ENCODE assay signal across 8 cellular contexts in the genomic region with DNA sequence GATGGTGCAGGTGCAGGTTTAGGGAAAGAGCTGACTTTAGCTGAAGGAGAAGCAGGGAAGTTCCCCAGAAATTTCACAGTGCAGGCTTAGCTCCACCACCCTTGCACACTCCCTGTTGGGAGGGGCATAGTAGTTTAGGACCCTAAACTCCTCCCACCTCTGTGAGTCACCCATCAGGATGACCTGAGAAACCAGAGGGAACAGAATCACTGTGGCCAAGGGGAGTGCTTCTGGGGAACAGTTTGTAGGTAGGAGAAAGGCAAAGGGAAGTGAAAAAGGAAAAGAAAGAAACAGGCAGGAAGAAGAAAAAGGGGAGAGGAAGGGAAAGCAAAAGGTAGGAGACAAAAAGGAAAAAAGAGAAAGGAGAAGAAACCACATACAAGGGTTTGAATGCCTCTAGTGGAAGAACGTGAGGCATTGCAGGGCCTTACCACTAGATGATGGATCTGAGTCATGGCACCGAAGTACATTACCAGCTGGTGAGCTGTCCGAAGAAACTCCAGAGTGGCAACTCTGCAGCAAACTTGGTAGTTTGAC.
A peak's percentile ranks its signal among the peaks of the same experiment; 100 is the strongest.
DNase-seq lines count a peak whose midpoint lies in the region; ATAC-seq and TF ChIP-seq lines count a peak whose summit lies in the region.

No MANE protein-coding gene starts in this region.

- DNase-seq in NCI-H446 (lab: John Stamatoyannopoulos, UW) (peak; percentile 69 to 85), sigmoid colon (peak; percentile 71), H7 (no peak), G401 (ENCODE audit: low spot score) (no peak)
- DNase-seq in stimulated activated CD4-positive, alpha-beta T cell treated with anti-CD3 and anti-CD28 coated beads, Interleukin-4, amount 100 ng/mL, for 1 hour = no peak

- ATAC-seq in GM18517 (IDR thresholded peaks at IDR 0.05; ENCODE audit: unreplicated experiment) = peak; percentile 49
- ATAC-seq in HG02884 (IDR thresholded peaks at IDR 0.05; ENCODE audit: unreplicated experiment) = peak; percentile 75
- ATAC-seq in esophagus mucosa = peak; percentile 95

- no peak overlapping the region for H3K4me3 ChIP-seq in sigmoid colon
- H3K4me3 ChIP-seq in H7 (ENCODE audit: insufficient read depth, low read depth, low read length) = no peak overlapping the region

- peaks cover 0 to 21% (median 12%) of the 10 kb centered on the region in 4 donors for H3K4me1 ChIP-seq in sigmoid colon

- intact Hi-C loops in sigmoid colon (cut with DNase I) = no loop called here

- peak in 2 of 4 experiments; percentile 7 to 25 for TF ChIP-seq CTCF in sigmoid colon (IDR thresholded peaks at IDR 0.05)

- TF ChIP-seq POLR2A in sigmoid colon (IDR thresholded peaks at IDR 0.05) = no peak

- WGBS in sigmoid colon, 2 donors = 66 to 73% methylated on average over 3 of the region's 3 CpGs

- peak overlapping the region; percentile 41 to 61 (median 46) for H3K27ac ChIP-seq in sigmoid colon

- no peaks in the 10 kb centered on the region for H3K36me3 ChIP-seq in sigmoid colon
- no peaks in the 10 kb centered on the region for H3K36me3 ChIP-seq in H7 (replicated peaks; ENCODE audit: control insufficient read depth, insufficient read depth, low read length)

- TF ChIP-seq EP300 in sigmoid colon (IDR thresholded peaks at IDR 0.05) = no peak

- in situ Hi-C loops in G401 (cut with HindIII; ENCODE audit: low sequenced_read_pairs) = no loop called here

- H3K27me3 ChIP-seq in sigmoid colon (no peaks in the 10 kb centered on the region), H7 (ENCODE audit: control insufficient read depth, insufficient read depth, low read length) (no peaks in the 10 kb centered on the region)

- H3K9me3 ChIP-seq in sigmoid colon = no peaks in the 10 kb centered on the region

Comparison
In these comparisons a context has a peak if more than half of its experiments do, and no peak if none do; other contexts are left out.
1. DNase-seq: peak in NCI-H446 (2 of 2) and sigmoid colon (single experiment); none in stimulated activated CD4-positive, alpha-beta T cell treated with anti-CD3 and anti-CD28 coated beads, Interleukin-4, amount 100 ng/mL, for 1 hour (single experiment), H7 (single experiment) and G401 (single experiment).
2. Peak in every context shown above with its lines, with median percentiles within 50 percentile points of each other: ATAC-seq.